16 cellular contexts compared by ENCODE assay signal in the genomic region with DNA sequence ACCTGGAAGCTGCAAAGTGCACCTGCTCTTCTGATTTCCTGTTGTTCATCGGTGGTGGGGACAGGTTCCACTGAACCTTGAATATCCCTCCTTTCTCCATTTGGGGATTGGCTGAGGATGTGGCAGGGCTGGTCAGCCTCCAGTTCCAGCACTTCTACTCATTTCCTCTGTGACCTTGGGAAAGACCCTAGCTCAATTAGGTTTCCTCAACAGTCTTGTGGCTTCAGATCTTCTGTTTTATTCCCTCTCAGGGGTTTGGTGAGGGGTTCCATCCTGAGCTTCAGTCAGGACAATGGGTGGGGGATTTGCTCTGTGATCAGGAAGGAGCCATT.
"Had no signal": no experiment of that assay in that cellular context is flagged by ENCODE, and none has a peak within 500 bp of the region (broad histone marks: within the 10 kb centered on the region; RNA-seq: fewer than 3 reads in every experiment).

No MANE protein-coding gene starts in this region.

- H3K4me3 ChIP-seq: gastrocnemius medialis, heart right ventricle, ovary, right atrium auricular region, stomach, thoracic aorta had no signal

- H3K9me3 ChIP-seq: gastrocnemius medialis, heart right ventricle, ovary, right atrium auricular region, stomach, thoracic aorta had no signal

- ATAC-seq: esophagus mucosa, gastrocnemius medialis, heart right ventricle, natural killer cell had no signal

- H3K27me3 ChIP-seq: gastrocnemius medialis, ovary, right atrium auricular region, stomach had no signal

- H3K36me3 ChIP-seq: gastrocnemius medialis, heart right ventricle, ovary, right atrium auricular region, stomach, thoracic aorta had no signal

- DNase-seq: effector memory CD4-positive, alpha-beta T cell; gastrocnemius medialis; heart right ventricle; mammary epithelial cell; natural killer cell; nucleus accumbens; ovary; stimulated activated CD4-positive, alpha-beta T cell treated with anti-CD3 and anti-CD28 coated beads, Interleukin-12 subunit alpha, Interleukin-12 subunit beta, amount 100 ng/mL, for 4 hours; stomach; substantia nigra had no signal

- FAIRE-seq: endometrium, small intestine, urothelium cell line had no signal

- H3K27ac ChIP-seq: gastrocnemius medialis, heart right ventricle, ovary, right atrium auricular region, stomach, thoracic aorta had no signal

- H3K4me1 ChIP-seq: gastrocnemius medialis, heart right ventricle, right atrium auricular region, stomach had no signal
